In genomic region chr2:45681675-45682074, GRCh38 we compare ENCODE assay signal across 8 cellular contexts. TPM values are rescaled to one million over a fixed set of nuclear protein-coding genes. Genes with fewer than 3 reads are reported as not detected.
A peak's percentile ranks its signal among the peaks of the same experiment; 100 is the strongest.
DNase-seq lines count a peak whose midpoint lies in the region; ATAC-seq, FAIRE-seq and TF ChIP-seq lines count a peak whose summit lies in the region.

No MANE protein-coding gene starts in this region.

- no peak overlapping the region for H3K27ac Mint-ChIP-seq in naive thymus-derived CD4-positive, alpha-beta T cell
- no peak overlapping the region for H3K27ac Mint-ChIP-seq in activated naive CD4-positive, alpha-beta T cell treated with anti-CD3 and anti-CD28 coated beads for 36 hours

- H3K9me3 Mint-ChIP-seq in naive thymus-derived CD4-positive, alpha-beta T cell, result no peaks in the 10 kb centered on the region
- H3K9me3 Mint-ChIP-seq in activated naive CD4-positive, alpha-beta T cell treated with anti-CD3 and anti-CD28 coated beads for 36 hours, result no peaks in the 10 kb centered on the region

- dilution Hi-C loops in mammary epithelial cell (cut with HindIII; ENCODE audit: low sequenced_read_pairs), result no loop called here

- H3K4me1 Mint-ChIP-seq in naive thymus-derived CD4-positive, alpha-beta T cell, result peaks cover 0 to 13% (median 0%) of the 10 kb centered on the region in 7 donors
- H3K4me1 Mint-ChIP-seq in activated naive CD4-positive, alpha-beta T cell treated with anti-CD3 and anti-CD28 coated beads for 36 hours (ENCODE audit: low read depth), result no peaks in the 10 kb centered on the region

- peaks cover 0 to 19% (median 0%) of the 10 kb centered on the region in 5 donors for H3K36me3 Mint-ChIP-seq in naive thymus-derived CD4-positive, alpha-beta T cell
- no peaks in the 10 kb centered on the region for H3K36me3 Mint-ChIP-seq in activated naive CD4-positive, alpha-beta T cell treated with anti-CD3 and anti-CD28 coated beads for 36 hours (ENCODE audit: low read depth)

- no peaks in the 10 kb centered on the region for H3K9me3 ChIP-seq in mammary epithelial cell (replicated peaks; ENCODE audit: insufficient read depth, low read length)
- H3K9me3 ChIP-seq in naive thymus-derived CD4-positive, alpha-beta T cell (ENCODE audit: control insufficient read depth in 2 of 3, low read length in 3 of 3), result no peaks in the 10 kb centered on the region

- in situ Hi-C loops in mammary epithelial cell (cut with MboI; ENCODE audit: low sequenced_read_pairs in 2 of 2), result no loop called here

- peak; percentile 89 for FAIRE-seq in GM19239 (lab: Jason Lieb, UNC)

- no peaks in the 10 kb centered on the region for H3K27me3 Mint-ChIP-seq in naive thymus-derived CD4-positive, alpha-beta T cell
- no peaks in the 10 kb centered on the region for H3K27me3 Mint-ChIP-seq in activated naive CD4-positive, alpha-beta T cell treated with anti-CD3 and anti-CD28 coated beads for 36 hours (ENCODE audit: low read depth)

- CTCF ChIA-PET in mammary epithelial cell (lab: Charles Lee; ENCODE audit: low non-redundant PET), result no interaction called here
- CTCF ChIA-PET in naive thymus-derived CD4-positive, alpha-beta T cell (lab: Charles Lee), result no interaction called here
- CTCF ChIA-PET in activated naive CD4-positive, alpha-beta T cell treated with anti-CD3 and anti-CD28 coated beads for 36 hours (lab: Charles Lee), result no interaction called here

- no peaks in the 10 kb centered on the region for H3K79me2 ChIP-seq in mammary epithelial cell (ENCODE audit: insufficient read depth, low read length)

- H3K27me3 ChIP-seq in mammary epithelial cell (ENCODE audit: insufficient read depth, low read length), result no peaks in the 10 kb centered on the region
- no peaks in the 10 kb centered on the region for H3K27me3 ChIP-seq in naive thymus-derived CD4-positive, alpha-beta T cell (ENCODE audit: control insufficient read depth in 2 of 2, insufficient read depth in 2 of 2, low read length in 2 of 2)

- no peaks in the 10 kb centered on the region for H4K20me1 ChIP-seq in mammary epithelial cell (ENCODE audit: insufficient read depth, low read length)

- DNase-seq in AG09309 (ENCODE audit: low read depth) (peak; percentile 44), GM19239 (ENCODE audit: insufficient read length, low spot score) (peak; percentile 47), mammary epithelial cell (peak; percentile 76)
- no peak for DNase-seq in naive thymus-derived CD4-positive, alpha-beta T cell
- DNase-seq in activated CD4-positive, alpha-beta T cell treated with anti-CD3 and anti-CD28 coated beads, Interleukin-2, amount 50 U/mL, for 4 hours, result no peak
- no peak for DNase-seq in activated naive CD4-positive, alpha-beta T cell treated with anti-CD3 and anti-CD28 coated beads for 36 hours
- no peak for DNase-seq in activated effector memory CD4-positive, alpha-beta T cell treated with Interleukin-2 at 50 U/mL for 16 hours

- H3K4me3 Mint-ChIP-seq in naive thymus-derived CD4-positive, alpha-beta T cell, result no peak overlapping the region
- no peak overlapping the region for H3K4me3 Mint-ChIP-seq in activated naive CD4-positive, alpha-beta T cell treated with anti-CD3 and anti-CD28 coated beads for 36 hours

- H3K36me3 ChIP-seq in mammary epithelial cell (ENCODE audit: insufficient read depth, low read length), result no peaks in the 10 kb centered on the region
- H3K36me3 ChIP-seq in naive thymus-derived CD4-positive, alpha-beta T cell (ENCODE audit: control insufficient read depth in 2 of 3, insufficient read depth in 3 of 3, low read length in 3 of 3), result no peaks in the 10 kb centered on the region

- H2AFZ ChIP-seq in mammary epithelial cell (ENCODE audit: low read depth, low read length), result no peak overlapping the region

- no peak for TF ChIP-seq CTCF in AG09309 (IDR thresholded peaks at IDR 0.05; ENCODE audit: control insufficient read depth, insufficient read depth, low read depth, low read length, missing control alignments)
- no peak for TF ChIP-seq CTCF in mammary epithelial cell (conservative IDR thresholded peaks at IDR 0.05 in 1 of 2, IDR thresholded peaks at IDR 0.05 in 1 of 2; ENCODE audit: extremely low read depth in 1 of 2, insufficient read depth in 1 of 2, low read depth in 1 of 2, low read length in 2 of 2)

- H3K4me2 ChIP-seq in mammary epithelial cell (ENCODE audit: insufficient read depth, low read depth, low read length), result peak overlapping the region; percentile 45

- POLR2A ChIA-PET in naive thymus-derived CD4-positive, alpha-beta T cell (lab: Charles Lee), result no interaction called here

- WGBS in mammary epithelial cell (ENCODE audit: low coverage, missing lambda C conversion rate), result 25% methylated on average over 3 of the region's 3 CpGs

- ATAC-seq in HG03571 (IDR thresholded peaks at IDR 0.05; ENCODE audit: unreplicated experiment), result peak; percentile 96
- peak; percentile 48 for ATAC-seq in naive thymus-derived CD4-positive, alpha-beta T cell

- intact Hi-C loops in mammary epithelial cell (cut with micrococcal nuclease), result loop anchor here (1.0 kb wide), 1 partner anchor 30 kb away; the partner anchor contains the start of gene PRKCE
- intact Hi-C loops in naive thymus-derived CD4-positive, alpha-beta T cell (cut with micrococcal nuclease), result no loop called here
- intact Hi-C loops in activated naive CD4-positive, alpha-beta T cell treated with anti-CD3 and anti-CD28 coated beads for 36 hours (cut with micrococcal nuclease), result no loop called here

- no TSS peak for BruUV-seq in mammary epithelial cell (replicated peaks; lab: Mats Ljungman, UMichigan)

- peaks cover 19% of the 10 kb centered on the region for H3K4me1 ChIP-seq in mammary epithelial cell (ENCODE audit: insufficient read depth, low read length)
- no peaks in the 10 kb centered on the region for H3K4me1 ChIP-seq in naive thymus-derived CD4-positive, alpha-beta T cell (ENCODE audit: control insufficient read depth in 2 of 2, insufficient read depth in 2 of 2, low read length in 2 of 2)

- H3K9ac ChIP-seq in mammary epithelial cell (ENCODE audit: insufficient read depth, low read length), result no peak overlapping the region

- H3K4me3 ChIP-seq in AG09309 (ENCODE audit: control insufficient read depth, low read depth, low read length), result no peak overlapping the region
- no peak overlapping the region for H3K4me3 ChIP-seq in mammary epithelial cell (replicated peaks in 1 of 3; ENCODE audit: insufficient read depth in 1 of 3, low read depth in 2 of 3, low read length in 3 of 3)
- no peak overlapping the region for H3K4me3 ChIP-seq in naive thymus-derived CD4-positive, alpha-beta T cell (ENCODE audit: low read length)

- H3K27ac ChIP-seq in mammary epithelial cell (ENCODE audit: insufficient read depth, low read depth, low read length), result no peak overlapping the region
- no peak overlapping the region for H3K27ac ChIP-seq in naive thymus-derived CD4-positive, alpha-beta T cell (ENCODE audit: low read depth, low read length)

RNA-seq across cellular contexts. Expression of gene PRKCE, which starts 30.2 kb away (rescaled TPM):
- 1 to 10 TPM; 4.3 to 7.2 TPM for total RNA-seq in mammary epithelial cell
- 2.3 TPM for polyA plus RNA-seq in mammary epithelial cell
- 14.0 TPM for polyA minus RNA-seq in mammary epithelial cell
- total RNA-seq in naive thymus-derived CD4-positive, alpha-beta T cell, result 10 to 100 TPM; 18.5 to 37.9 (median 20.4) TPM
- 1 to 10 TPM; 1.4 to 2.3 TPM for polyA plus RNA-seq in naive thymus-derived CD4-positive, alpha-beta T cell
- 10 to 100 TPM in 1 of 2 experiments, 1 to 10 TPM in 1; 9.4 to 10.6 TPM for total RNA-seq in activated naive CD4-positive, alpha-beta T cell treated with anti-CD3 and anti-CD28 coated beads for 36 hours

Comparison
In these comparisons a context has a peak if more than half of its experiments do, and no peak if none do; other contexts are left out.
1. DNase-seq: peak in AG09309 (single experiment), GM19239 (single experiment) and mammary epithelial cell (single experiment); none in naive thymus-derived CD4-positive, alpha-beta T cell (0 of 9), activated CD4-positive, alpha-beta T cell treated with anti-CD3 and anti-CD28 coated beads, Interleukin-2, amount 50 U/mL, for 4 hours (0 of 2), activated naive CD4-positive, alpha-beta T cell treated with anti-CD3 and anti-CD28 coated beads for 36 hours (single experiment) and activated effector memory CD4-positive, alpha-beta T cell treated with Interleukin-2 at 50 U/mL for 16 hours (single experiment).